9 cellular contexts compared by ENCODE assay signal in the genomic region with DNA sequence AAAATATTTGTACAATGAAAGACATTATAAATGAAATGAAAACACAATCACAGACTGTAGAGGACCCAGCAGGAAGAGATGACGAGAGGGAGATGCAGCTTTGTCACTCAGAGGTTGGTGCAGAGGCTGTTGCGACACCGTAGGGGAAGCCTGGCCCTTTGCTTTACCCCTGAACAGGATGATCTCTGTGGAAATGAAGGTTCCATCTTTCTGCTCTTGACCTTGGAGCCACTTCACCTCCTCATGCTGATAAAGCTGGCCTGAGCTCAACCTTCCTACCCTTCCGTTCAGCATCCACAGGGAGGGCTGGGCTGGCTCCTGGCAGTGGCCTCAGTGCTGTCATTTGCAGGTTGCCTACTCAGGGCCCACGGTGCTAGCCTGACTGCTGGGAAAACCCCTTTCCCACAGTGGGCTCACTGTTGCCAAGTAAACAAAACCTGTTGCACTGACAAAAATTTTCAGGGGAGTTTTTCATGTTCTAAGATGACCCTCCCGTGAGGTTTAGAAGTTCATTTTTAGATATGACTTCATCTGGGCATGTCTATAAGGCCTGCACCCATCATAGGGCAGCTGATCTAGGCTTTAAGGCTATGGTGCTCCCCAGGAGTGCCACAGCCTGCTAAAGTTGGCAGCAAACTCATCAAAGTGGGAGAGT. TPM values are rescaled to one million over a fixed set of nuclear protein-coding genes. Genes with fewer than 3 reads are reported as not detected.
A peak's percentile ranks its signal among the peaks of the same experiment; 100 is the strongest.
DNase-seq lines count a peak whose midpoint lies in the region; ATAC-seq and TF ChIP-seq lines count a peak whose summit lies in the region.
"Had no signal": no experiment of that assay in that cellular context is flagged by ENCODE, and none has a peak within 500 bp of the region (broad histone marks: within the 10 kb centered on the region; RNA-seq: fewer than 3 reads in every experiment).

No MANE protein-coding gene starts in this region.

- no peaks in the 10 kb centered on the region for H3K9me3 Mint-ChIP-seq in CD14-positive monocyte
- peaks cover 2% of the 10 kb centered on the region for H3K9me3 Mint-ChIP-seq in activated CD4-positive, alpha-beta memory T cell treated with anti-CD3 and anti-CD28 coated beads for 36 hours
- no peaks in the 10 kb centered on the region for H3K9me3 Mint-ChIP-seq in natural killer cell treated with Interleukin-12 subunit alpha and Interleukin-12 subunit beta and Interleukin-15 and Interleukin-18, amount 100 ng/mL, for 72 hours

- intact Hi-C loops in CD14-positive monocyte (cut with micrococcal nuclease): loop anchor here in 1 of 2 donors (1.0 kb wide), 1 partner anchor 76 kb away; no protein-coding TSS in a partner anchor
- intact Hi-C loops in activated CD4-positive, alpha-beta memory T cell treated with anti-CD3 and anti-CD28 coated beads for 36 hours (cut with micrococcal nuclease): loop anchor here (1.0 kb wide), 4 partner anchors 20 to 138 kb away; a partner anchor contains a TSS

- H3K4me3 Mint-ChIP-seq in CD14-positive monocyte: peak overlapping the region in 1 of 2 donors; percentile 30
- H3K4me3 Mint-ChIP-seq in activated CD4-positive, alpha-beta memory T cell treated with anti-CD3 and anti-CD28 coated beads for 36 hours: peak overlapping the region; percentile 48
- H3K4me3 Mint-ChIP-seq in natural killer cell treated with Interleukin-12 subunit alpha and Interleukin-12 subunit beta and Interleukin-15 and Interleukin-18, amount 100 ng/mL, for 72 hours: peak overlapping the region; percentile 78

- H3K27ac Mint-ChIP-seq in CD14-positive monocyte: peak overlapping the region; percentile 94 to 98 (median 97)
- H3K27ac Mint-ChIP-seq in activated CD4-positive, alpha-beta memory T cell treated with anti-CD3 and anti-CD28 coated beads for 36 hours: peak overlapping the region; percentile 89
- H3K27ac Mint-ChIP-seq in natural killer cell treated with Interleukin-12 subunit alpha and Interleukin-12 subunit beta and Interleukin-15 and Interleukin-18, amount 100 ng/mL, for 72 hours: peak overlapping the region; percentile 84 to 91

- peaks cover 0 to 2% (median 1%) of the 10 kb centered on the region in 3 donors for H3K27me3 Mint-ChIP-seq in CD14-positive monocyte (ENCODE audit: low read depth in 3 of 3)
- no peaks in the 10 kb centered on the region for H3K27me3 Mint-ChIP-seq in activated CD4-positive, alpha-beta memory T cell treated with anti-CD3 and anti-CD28 coated beads for 36 hours
- peaks cover 9 to 13% of the 10 kb centered on the region in 2 donors for H3K27me3 Mint-ChIP-seq in natural killer cell treated with Interleukin-12 subunit alpha and Interleukin-12 subunit beta and Interleukin-15 and Interleukin-18, amount 100 ng/mL, for 72 hours

- POLR2A ChIA-PET in activated CD4-positive, alpha-beta memory T cell treated with anti-CD3 and anti-CD28 coated beads for 36 hours (lab: Charles Lee): interaction anchor here (1.0 kb wide), 1 partner anchor 18 kb away, joined by 5 read pairs; no protein-coding TSS in a partner anchor

- CTCF ChIA-PET in activated CD4-positive, alpha-beta memory T cell treated with anti-CD3 and anti-CD28 coated beads for 36 hours (lab: Charles Lee): no interaction called here

- ATAC-seq in GM19328 (IDR thresholded peaks at IDR 0.05; ENCODE audit: unreplicated experiment) (peak; percentile 64), HG03280 (IDR thresholded peaks at IDR 0.05; ENCODE audit: unreplicated experiment) (peak; percentile 72)
- ATAC-seq in natural killer cell treated with Interleukin-12 subunit alpha and Interleukin-12 subunit beta and Interleukin-15 and Interleukin-18, amount 100 ng/mL, for 72 hours: peak; percentile 93 to 95

- DNase-seq in CD14-positive monocyte (ENCODE audit: low spot score) (peak; percentile 91), NCI-H1417 (lab: John Stamatoyannopoulos, UW) (no peak), NCI-H1694 treated with DMSO at 0.1 percent for 48 hours (lab: John Stamatoyannopoulos, UW) (no peak), NCI-H345 (lab: John Stamatoyannopoulos, UW) (no peak)
- DNase-seq in activated CD4-positive, alpha-beta memory T cell treated with anti-CD3 and anti-CD28 coated beads for 36 hours: peak; percentile 76
- DNase-seq in natural killer cell treated with Interleukin-12 subunit alpha and Interleukin-12 subunit beta and Interleukin-15 and Interleukin-18, amount 100 ng/mL, for 72 hours (ENCODE audit: low spot score): peak; percentile 83

- TF ChIP-seq CTCF in CD14-positive monocyte (IDR thresholded peaks at IDR 0.05): no peak

- H3K4me1 Mint-ChIP-seq in CD14-positive monocyte: peaks cover 37% of the 10 kb centered on the region
- peaks cover 25% of the 10 kb centered on the region for H3K4me1 Mint-ChIP-seq in activated CD4-positive, alpha-beta memory T cell treated with anti-CD3 and anti-CD28 coated beads for 36 hours (ENCODE audit: low read depth)
- H3K4me1 Mint-ChIP-seq in natural killer cell treated with Interleukin-12 subunit alpha and Interleukin-12 subunit beta and Interleukin-15 and Interleukin-18, amount 100 ng/mL, for 72 hours (ENCODE audit: low read depth in 2 of 2): peaks cover 15 to 19% of the 10 kb centered on the region in 2 donors

- peaks cover 0 to 2% of the 10 kb centered on the region in 2 donors for H3K36me3 Mint-ChIP-seq in CD14-positive monocyte
- no peaks in the 10 kb centered on the region for H3K36me3 Mint-ChIP-seq in activated CD4-positive, alpha-beta memory T cell treated with anti-CD3 and anti-CD28 coated beads for 36 hours
- H3K36me3 Mint-ChIP-seq in natural killer cell treated with Interleukin-12 subunit alpha and Interleukin-12 subunit beta and Interleukin-15 and Interleukin-18, amount 100 ng/mL, for 72 hours: no peaks in the 10 kb centered on the region

RNA-seq across cellular contexts. Expression of a gene that starts 3.0 kb away (rescaled TPM):
- polyA plus RNA-seq in CD14-positive monocyte: under 1 TPM; 0.47 TPM
- total RNA-seq in activated CD4-positive, alpha-beta memory T cell treated with anti-CD3 and anti-CD28 coated beads for 36 hours: 1 to 10 TPM; 3.4 to 3.7 TPM
- 1 to 10 TPM in 1 of 2 donors, under 1 TPM in 1; 0.62 to 1.7 TPM for total RNA-seq in natural killer cell treated with Interleukin-12 subunit alpha and Interleukin-12 subunit beta and Interleukin-15 and Interleukin-18, amount 100 ng/mL, for 72 hours
- polyA plus RNA-seq: neural cell had no signal

RNA-seq across cellular contexts. Expression of a gene that starts 16.9 kb away (rescaled TPM):
- 10 to 100 TPM; 31.5 to 37.8 TPM for polyA plus RNA-seq in CD14-positive monocyte
- total RNA-seq in activated CD4-positive, alpha-beta memory T cell treated with anti-CD3 and anti-CD28 coated beads for 36 hours: 1 to 10 TPM; 7.7 to 8.6 TPM
- total RNA-seq in natural killer cell treated with Interleukin-12 subunit alpha and Interleukin-12 subunit beta and Interleukin-15 and Interleukin-18, amount 100 ng/mL, for 72 hours: 10 to 100 TPM in 1 of 2 donors, 1 to 10 TPM in 1; 9.2 to 10.7 TPM

RNA-seq across cellular contexts. Expression of a gene that starts 35.3 kb away (rescaled TPM):
- not detected for polyA plus RNA-seq in CD14-positive monocyte
- total RNA-seq in activated CD4-positive, alpha-beta memory T cell treated with anti-CD3 and anti-CD28 coated beads for 36 hours: under 1 TPM; 0.31 to 0.34 TPM
- under 1 TPM in 1 of 2 donors, not detected in 1; 0.19 TPM for total RNA-seq in natural killer cell treated with Interleukin-12 subunit alpha and Interleukin-12 subunit beta and Interleukin-15 and Interleukin-18, amount 100 ng/mL, for 72 hours
- polyA plus RNA-seq: neural cell had no signal

Comparison
In these comparisons a context has a peak if more than half of its experiments do, and no peak if none do; other contexts are left out.
1. DNase-seq: peak in CD14-positive monocyte (single experiment), activated CD4-positive, alpha-beta memory T cell treated with anti-CD3 and anti-CD28 coated beads for 36 hours (single experiment) and natural killer cell treated with Interleukin-12 subunit alpha and Interleukin-12 subunit beta and Interleukin-15 and Interleukin-18, amount 100 ng/mL, for 72 hours (single experiment); none in NCI-H1417 (0 of 3), NCI-H1694 treated with DMSO at 0.1 percent for 48 hours (single experiment) and NCI-H345 (single experiment).
2. Peak in every context shown above with its lines, with median percentiles within 50 percentile points of each other: H3K27ac Mint-ChIP-seq and ATAC-seq.